21 cellular contexts compared by ENCODE assay signal in genomic region chr1:39474810-39475209, GRCh38. TPM values are rescaled to one million over a fixed set of nuclear protein-coding genes. Genes with fewer than 3 reads are reported as not detected.
"Had no signal": no experiment of that assay in that cellular context is flagged by ENCODE, and none has a peak within 500 bp of the region (broad histone marks: within the 10 kb centered on the region; RNA-seq: fewer than 3 reads in every experiment).

No MANE protein-coding gene starts in this region.

- H3K4me3 ChIP-seq: mucosa of descending colon, right lobe of liver, SJSA1, tibial artery had no signal

- H3K9me3 ChIP-seq: mucosa of descending colon, right lobe of liver, SJSA1, tibial artery had no signal

- H3K4me1 Mint-ChIP-seq: activated naive CD4-positive, alpha-beta T cell treated with anti-CD3 and anti-CD28 coated beads, Interleukin-2, amount 50 U/mL, for 24 hours; memory B cell; natural killer cell had no signal

- ATAC-seq: activated CD8-positive, alpha-beta T cell treated with anti-CD3 and anti-CD28 coated beads, Interleukin-2, amount 10 ng/mL, durations not matched to agents 7 days and 5 days; mucosa of descending colon; natural killer cell had no signal

- H3K27me3 ChIP-seq: brain microvascular endothelial cell, right lobe of liver, SJSA1, tibial artery had no signal

- H3K27me3 Mint-ChIP-seq: activated naive CD4-positive, alpha-beta T cell treated with anti-CD3 and anti-CD28 coated beads, Interleukin-2, amount 50 U/mL, for 24 hours; dendritic cell treated with granulocyte-macrophage colony-stimulating factor and Interleukin-4, amounts not matched to agents 40 ng/mL and 50 ng/mL, for 4 days; memory B cell had no signal

- FAIRE-seq: islet of Langerhans, urothelium cell line had no signal

- H3K4me3 Mint-ChIP-seq: activated CD8-positive, alpha-beta T cell treated with anti-CD3 and anti-CD28 coated beads, Interleukin-2, amount 10 ng/mL, durations not matched to agents 7 days and 5 days; activated naive CD4-positive, alpha-beta T cell treated with anti-CD3 and anti-CD28 coated beads, Interleukin-2, amount 50 U/mL, for 24 hours; dendritic cell treated with granulocyte-macrophage colony-stimulating factor and Interleukin-4, amounts not matched to agents 40 ng/mL and 50 ng/mL, for 4 days; memory B cell; natural killer cell had no signal

- DNase-seq: activated CD4-positive, alpha-beta T cell treated with anti-CD3 and anti-CD28 coated beads for 4 hours; activated CD8-positive, alpha-beta T cell treated with anti-CD3 and anti-CD28 coated beads, Interleukin-2, amount 10 ng/mL, durations not matched to agents 7 days and 5 days; amygdala; brain microvascular endothelial cell; cerebellar nuclear complex; effector memory CD4-positive, alpha-beta T cell; foreskin melanocyte; mucosa of descending colon; natural killer cell; right lobe of liver; T-helper 2 cell; tibial artery had no signal

- H3K9me3 Mint-ChIP-seq: activated naive CD4-positive, alpha-beta T cell treated with anti-CD3 and anti-CD28 coated beads, Interleukin-2, amount 50 U/mL, for 24 hours; activated T-helper 2 cell treated with anti-CD3 and anti-CD28 coated beads, Interferon-gamma antibody, Interleukin-2, Interleukin-4, amounts not matched to agents 10 μg/mL and 5 μg/mL and 100 μg/mL, durations not matched to agents 14 hours and 24 hours and 36 hours; dendritic cell treated with granulocyte-macrophage colony-stimulating factor and Interleukin-4, amounts not matched to agents 40 ng/mL and 50 ng/mL, for 4 days; memory B cell; natural killer cell had no signal

- H3K27ac Mint-ChIP-seq: activated CD8-positive, alpha-beta T cell treated with anti-CD3 and anti-CD28 coated beads, Interleukin-2, amount 10 ng/mL, durations not matched to agents 7 days and 5 days; activated naive CD4-positive, alpha-beta T cell treated with anti-CD3 and anti-CD28 coated beads, Interleukin-2, amount 50 U/mL, for 24 hours; activated T-helper 2 cell treated with anti-CD3 and anti-CD28 coated beads, Interferon-gamma antibody, Interleukin-2, Interleukin-4, amounts not matched to agents 10 μg/mL and 5 μg/mL and 100 μg/mL, durations not matched to agents 14 hours and 24 hours and 36 hours; dendritic cell treated with granulocyte-macrophage colony-stimulating factor and Interleukin-4, amounts not matched to agents 40 ng/mL and 50 ng/mL, for 4 days; memory B cell had no signal

- H3K27ac ChIP-seq: brain microvascular endothelial cell, epithelial cell of prostate, right lobe of liver, SJSA1, tibial artery had no signal

- H3K4me1 ChIP-seq: right lobe of liver, SJSA1, tibial artery had no signal

RNA-seq across cellular contexts. Expression of gene BMP8A, which starts 16.6 kb away (rescaled TPM):
- total RNA-seq: left lobe of liver, SJSA1 had no signal
